Comparison of ENCODE assay signal across 8 cellular contexts in the genomic region with DNA sequence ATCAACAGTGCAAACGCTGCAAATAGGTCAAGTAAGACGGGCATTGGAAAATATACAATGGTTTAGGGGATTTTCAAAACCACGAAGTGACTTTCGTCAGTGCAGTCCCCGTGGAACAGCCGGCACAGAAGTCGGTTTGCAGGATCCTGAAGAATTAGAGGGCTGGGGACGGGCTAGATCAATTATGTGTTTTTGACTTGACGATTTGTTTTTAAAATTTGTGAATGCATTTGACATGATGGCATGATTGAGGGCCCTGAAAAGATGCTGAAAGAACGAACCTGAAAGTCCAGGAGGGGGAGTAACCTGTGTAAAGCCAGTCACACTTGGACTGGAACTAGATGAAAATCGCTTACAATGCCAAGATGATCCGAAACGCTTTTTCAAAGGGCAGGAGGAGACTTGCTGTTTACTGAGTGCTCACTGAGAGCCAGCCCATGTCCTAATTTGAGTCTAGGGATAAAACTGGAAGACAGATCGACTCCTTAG. TPM values are rescaled to one million over a fixed set of nuclear protein-coding genes. Genes with fewer than 3 reads are reported as not detected.
DNase-seq lines count a peak whose midpoint lies in the region; ATAC-seq and TF ChIP-seq lines count a peak whose summit lies in the region.

No MANE protein-coding gene starts in this region.

- peaks cover 41% of the 10 kb centered on the region for H3K27me3 Mint-ChIP-seq in T-helper 2 cell treated with Interferon-gamma antibody and Interleukin-4, amounts not matched to agents 5 μg/mL and 100 μg/mL, for 36 hours (ENCODE audit: low read depth)

- peak overlapping the region; percentile 88 for H3K4me3 Mint-ChIP-seq in T-helper 2 cell treated with Interferon-gamma antibody and Interleukin-4, amounts not matched to agents 5 μg/mL and 100 μg/mL, for 36 hours

- peak overlapping the region; percentile 64 for H3K4me2 ChIP-seq in parathyroid adenoma (ENCODE audit: low read length)

- peaks cover 10% of the 10 kb centered on the region for H3K9me3 Mint-ChIP-seq in T-helper 2 cell treated with Interferon-gamma antibody and Interleukin-4, amounts not matched to agents 5 μg/mL and 100 μg/mL, for 36 hours

- peaks cover 12% of the 10 kb centered on the region for H3K4me1 Mint-ChIP-seq in T-helper 2 cell treated with Interferon-gamma antibody and Interleukin-4, amounts not matched to agents 5 μg/mL and 100 μg/mL, for 36 hours (ENCODE audit: low read depth)

- H3K27ac ChIP-seq in foreskin keratinocyte (peak overlapping the region; percentile 82), parathyroid adenoma (peak overlapping the region; percentile 88)

- peaks cover 2% of the 10 kb centered on the region for H3K36me3 Mint-ChIP-seq in T-helper 2 cell treated with Interferon-gamma antibody and Interleukin-4, amounts not matched to agents 5 μg/mL and 100 μg/mL, for 36 hours (ENCODE audit: low read depth)

- no peak overlapping the region for H3K9ac ChIP-seq in parathyroid adenoma

- no peak for DNase-seq in GM06990 (ENCODE audit: extremely low read depth, insufficient read length)
- DNase-seq in T-helper 2 cell treated with Interferon-gamma antibody and Interleukin-4, amounts not matched to agents 5 μg/mL and 100 μg/mL, for 36 hours (ENCODE audit: low spot score) = no peak
- no peak for DNase-seq in foreskin keratinocyte
- no peak for DNase-seq in NOMO-1 treated with DMSO at 0.1 percent for 48 hours (lab: John Stamatoyannopoulos, UW; ENCODE audit: unreplicated experiment)
- no peak for DNase-seq in NCI-H82 (lab: John Stamatoyannopoulos, UW)

- H3K36me3 ChIP-seq in GM06990 (ENCODE audit: control insufficient read depth, insufficient read depth, low read length) (no peaks in the 10 kb centered on the region), parathyroid adenoma (ENCODE audit: control insufficient read depth, insufficient read depth, low read length) (no peaks in the 10 kb centered on the region)

- ATAC-seq in HG02588 (IDR thresholded peaks at IDR 0.05; ENCODE audit: unreplicated experiment) = peak; percentile 2
- ATAC-seq in foreskin keratinocyte = no peak
- no peak for ATAC-seq in HG03439 (IDR thresholded peaks at IDR 0.05; ENCODE audit: unreplicated experiment)

- H3K4me1 ChIP-seq in foreskin keratinocyte = peaks cover 12% of the 10 kb centered on the region
- H3K4me1 ChIP-seq in parathyroid adenoma = no peaks in the 10 kb centered on the region

- H3K27me3 ChIP-seq in GM06990 (replicated peaks; ENCODE audit: control insufficient read depth, insufficient read depth, low read length) = no peaks in the 10 kb centered on the region
- H3K27me3 ChIP-seq in foreskin keratinocyte = no peaks in the 10 kb centered on the region
- H3K27me3 ChIP-seq in parathyroid adenoma (ENCODE audit: control insufficient read depth, insufficient read depth, low read length) = no peaks in the 10 kb centered on the region

- no peaks in the 10 kb centered on the region for H3K79me2 ChIP-seq in parathyroid adenoma

- H3K9me3 ChIP-seq in parathyroid adenoma (ENCODE audit: control insufficient read depth, low read length) = no peaks in the 10 kb centered on the region

- H3K27ac Mint-ChIP-seq in T-helper 2 cell treated with Interferon-gamma antibody and Interleukin-4, amounts not matched to agents 5 μg/mL and 100 μg/mL, for 36 hours = peak overlapping the region; percentile 76

- H2AFZ ChIP-seq in parathyroid adenoma = peak overlapping the region; percentile 91

- TF ChIP-seq CTCF in GM06990 (IDR thresholded peaks at IDR 0.05; ENCODE audit: insufficient read depth, low read length, poor library complexity, severe bottlenecking) (no peak), foreskin keratinocyte (conservative IDR thresholded peaks at IDR 0.05) (no peak), parathyroid adenoma (IDR thresholded peaks at IDR 0.05) (no peak)

- H3K4me3 ChIP-seq in GM06990 (replicated peaks; ENCODE audit: low read depth, low read length) = peak overlapping the region; percentile 87
- peak overlapping the region; percentile 76 for H3K4me3 ChIP-seq in parathyroid adenoma (ENCODE audit: low read depth, low read length)

RNA-seq across cellular contexts. Expression of a gene that starts 8.9 kb away (rescaled TPM):
- 11.5 and 12.0 TPM in 2 replicates for total RNA-seq in foreskin keratinocyte
- 2.9 TPM in 2 replicates for polyA plus RNA-seq in foreskin keratinocyte
